In the genomic region with DNA sequence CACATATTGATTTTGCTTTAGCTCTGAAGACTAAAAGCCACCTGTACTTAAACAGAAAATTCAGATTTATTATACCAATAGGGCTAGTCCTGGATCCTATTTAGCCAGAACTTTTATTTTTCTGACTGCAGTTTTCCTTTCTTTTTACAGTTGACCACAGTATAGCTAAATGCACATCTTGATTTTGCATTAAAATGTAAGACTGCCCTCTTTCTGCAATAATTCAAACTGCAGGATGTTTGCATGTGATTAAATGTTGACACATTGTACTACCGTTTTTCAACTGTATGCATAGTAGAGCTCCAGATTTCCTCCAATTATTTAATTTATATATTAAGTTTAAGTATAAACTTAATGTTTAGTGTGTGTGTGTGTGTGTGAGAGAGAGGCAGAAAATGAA, we compare ENCODE assay signal across 8 cellular contexts.
A peak's percentile ranks its signal among the peaks of the same experiment; 100 is the strongest.
DNase-seq lines count a peak whose midpoint lies in the region; ATAC-seq and TF ChIP-seq lines count a peak whose summit lies in the region.

No MANE protein-coding gene starts in this region.

- H3K27me3 Mint-ChIP-seq in endothelial cell (ENCODE audit: unreplicated experiment) = no peaks in the 10 kb centered on the region
- no peaks in the 10 kb centered on the region for H3K27me3 Mint-ChIP-seq in nephron (ENCODE audit: low read depth)

- H3K36me3 Mint-ChIP-seq in endothelial cell (ENCODE audit: low read depth, unreplicated experiment) (no peaks in the 10 kb centered on the region), nephron (ENCODE audit: low read depth) (no peaks in the 10 kb centered on the region)

- peak; percentile 26 for DNase-seq in NCI-H524 treated with DMSO at 0.1 percent for 48 hours (lab: John Stamatoyannopoulos, UW)
- no peak for DNase-seq in endothelial cell (ENCODE audit: low spot score)
- no peak for DNase-seq in germinal center (ENCODE audit: low spot score)
- no peak for DNase-seq in activated T-cell treated with anti-CD3 and anti-CD28 coated beads for 4 hours

- H3K4me3 Mint-ChIP-seq in endothelial cell (ENCODE audit: unreplicated experiment) (no peak overlapping the region), nephron (no peak overlapping the region)

- peak; percentile 20 for TF ChIP-seq CTCF in GM12873 (IDR thresholded peaks at IDR 0.05; ENCODE audit: insufficient read depth, low read depth, low read length, missing control alignments)
- TF ChIP-seq CTCF in endothelial cell (IDR thresholded peaks at IDR 0.05; ENCODE audit: unreplicated experiment) = peak; percentile 70
- peak; percentile 62 to 73 (median 69) for TF ChIP-seq CTCF in nephron (IDR thresholded peaks at IDR 0.05; ENCODE audit: unreplicated experiment in 3 of 3)

- ATAC-seq in HG03280 (IDR thresholded peaks at IDR 0.05; ENCODE audit: unreplicated experiment) (no peak), HG02759 (IDR thresholded peaks at IDR 0.05; ENCODE audit: unreplicated experiment) (no peak)

- H3K4me1 Mint-ChIP-seq in endothelial cell (ENCODE audit: unreplicated experiment) = no peaks in the 10 kb centered on the region
- H3K4me1 Mint-ChIP-seq in nephron = no peaks in the 10 kb centered on the region

- no peaks in the 10 kb centered on the region for H3K9me3 Mint-ChIP-seq in endothelial cell (ENCODE audit: unreplicated experiment)
- H3K9me3 Mint-ChIP-seq in nephron = no peaks in the 10 kb centered on the region

- no peak overlapping the region for H3K27ac Mint-ChIP-seq in endothelial cell (ENCODE audit: unreplicated experiment)
- H3K27ac Mint-ChIP-seq in nephron = no peak overlapping the region

Comparison
In these comparisons a context has a peak if more than half of its experiments do, and no peak if none do; other contexts are left out.
1. CTCF ChIP-seq: peak in every context shown above with its lines; median percentile 70 in endothelial cell; 69 in nephron; 20 in GM12873.